In the genomic region with DNA sequence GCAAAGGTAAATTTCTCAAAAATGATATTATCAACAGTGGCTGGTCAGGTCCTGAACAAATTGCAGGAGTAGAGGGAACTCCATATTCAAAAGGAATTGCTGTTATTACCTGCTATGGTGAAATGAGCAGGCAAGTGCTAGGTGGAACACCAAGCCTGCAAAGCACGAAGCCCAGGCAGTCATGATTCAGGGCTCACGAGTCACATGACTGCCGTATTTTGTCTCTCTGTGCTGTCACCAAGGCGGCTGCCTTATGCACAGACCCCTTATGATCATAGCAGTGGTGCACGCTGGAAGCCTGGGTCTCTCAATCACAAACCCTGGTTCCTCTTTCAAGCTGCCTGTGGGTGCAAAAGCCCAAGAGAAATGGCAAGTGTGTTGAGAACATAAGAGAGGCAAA, we compare ENCODE assay signal across 35 cellular contexts. TPM values are rescaled to one million over a fixed set of nuclear protein-coding genes. Genes with fewer than 3 reads are reported as not detected.
"Had no signal": no experiment of that assay in that cellular context is flagged by ENCODE, and none has a peak within 500 bp of the region (broad histone marks: within the 10 kb centered on the region; RNA-seq: fewer than 3 reads in every experiment).

No MANE protein-coding gene starts in this region.

- H3K9me3 Mint-ChIP-seq: dendritic cell treated with granulocyte-macrophage colony-stimulating factor and Interleukin-4, amounts not matched to agents 40 ng/mL and 50 ng/mL, for 4 days; effector memory CD8-positive, alpha-beta T cell; endodermal cell; mesothelial cell of epicardium; naive B cell had no signal

- H3K4me3 ChIP-seq: colonic mucosa, esophagus squamous epithelium, gastrocnemius medialis, heart right ventricle, left lung, lower lobe of right lung, mucosa of descending colon had no signal

- ATAC-seq: effector memory CD8-positive, alpha-beta T cell; esophagus mucosa; gastrocnemius medialis; heart right ventricle; left cardiac atrium; left lung; left ventricle myocardium superior; lower lobe of right lung; mucosa of descending colon had no signal

- H3K27me3 ChIP-seq: colonic mucosa, esophagus squamous epithelium, gastrocnemius medialis, left lung had no signal

- H3K4me3 Mint-ChIP-seq: dendritic cell treated with granulocyte-macrophage colony-stimulating factor and Interleukin-4, amounts not matched to agents 40 ng/mL and 50 ng/mL, for 4 days; effector memory CD8-positive, alpha-beta T cell; endodermal cell; mesothelial cell of epicardium; naive B cell had no signal

- H3K4me1 ChIP-seq: colonic mucosa, esophagus squamous epithelium, gastrocnemius medialis, heart right ventricle, left lung, lower lobe of right lung had no signal

- FAIRE-seq: endometrium, islet of Langerhans, keratinocyte had no signal

- H3K27ac ChIP-seq: colonic mucosa, epithelial cell of prostate, esophagus squamous epithelium, gastrocnemius medialis, heart right ventricle, left lung, lower lobe of right lung had no signal

- H3K27ac Mint-ChIP-seq: dendritic cell treated with granulocyte-macrophage colony-stimulating factor and Interleukin-4, amounts not matched to agents 40 ng/mL and 50 ng/mL, for 4 days; effector memory CD8-positive, alpha-beta T cell; endodermal cell; mesothelial cell of epicardium; naive B cell had no signal

- H3K4me1 Mint-ChIP-seq: endodermal cell, naive B cell had no signal

- H3K36me3 ChIP-seq: colonic mucosa, esophagus squamous epithelium, gastrocnemius medialis, heart right ventricle, left lung, lower lobe of right lung had no signal

- H3K36me3 Mint-ChIP-seq: mesothelial cell of epicardium, naive B cell had no signal

- H3K9me3 ChIP-seq: colonic mucosa, esophagus squamous epithelium, gastrocnemius medialis, heart right ventricle, left lung, lower lobe of right lung, mucosa of descending colon had no signal

- H3K27me3 Mint-ChIP-seq: dendritic cell treated with granulocyte-macrophage colony-stimulating factor and Interleukin-4, amounts not matched to agents 40 ng/mL and 50 ng/mL, for 4 days had no signal

- DNase-seq: colonic mucosa; cortex of kidney; effector CD8-positive, alpha-beta T cell; effector memory CD8-positive, alpha-beta T cell; endodermal cell; erythroblast; esophagus squamous epithelium; foreskin fibroblast; foreskin melanocyte; gastrocnemius medialis; glutamatergic neuron; head of caudate nucleus; heart right ventricle; hippocampal formation; left cardiac atrium; left lung; left ventricle myocardium superior; lower lobe of right lung; mesenchymal stem cell; mucosa of descending colon; naive B cell had no signal

RNA-seq across cellular contexts. Expression of gene SLC12A1, which starts 24.4 kb away (rescaled TPM):
- total RNA-seq: colonic mucosa, dermis microvascular lymphatic vessel endothelial cell, endodermal cell, esophagus mucosa, esophagus squamous epithelium, gastrocnemius medialis, glomerular endothelial cell, heart right ventricle, kidney epithelial cell, left cardiac atrium, left lung, left ventricle myocardium superior, lower leg skin, lower lobe of right lung, lung microvascular endothelial cell, mesenteric fat pad, mucosa of descending colon, myocyte had no signal
- polyA plus RNA-seq: heart right ventricle, keratinocyte had no signal

RNA-seq across cellular contexts. Expression of gene CTXN2, which starts 39.0 kb away (rescaled TPM):
- total RNA-seq: dermis microvascular lymphatic vessel endothelial cell, esophagus mucosa, esophagus squamous epithelium, gastrocnemius medialis, glomerular endothelial cell, heart right ventricle, kidney epithelial cell, left cardiac atrium, left lung, left ventricle myocardium superior, lower leg skin, lower lobe of right lung, lung microvascular endothelial cell, mesenteric fat pad, myocyte had no signal
- polyA plus RNA-seq: heart right ventricle, keratinocyte had no signal
